ENCODE assay signal across 13 cellular contexts in genomic region chr20:3082955-3083952, GRCh38. TPM values are rescaled to one million over a fixed set of nuclear protein-coding genes. Genes with fewer than 3 reads are reported as not detected.
DNase-seq lines count a peak whose midpoint lies in the region; ATAC-seq, FAIRE-seq and TF ChIP-seq lines count a peak whose summit lies in the region.
"Had no signal": no experiment of that assay in that cellular context is flagged by ENCODE, and none has a peak within 500 bp of the region (broad histone marks: within the 10 kb centered on the region; RNA-seq: fewer than 3 reads in every experiment).

No MANE protein-coding gene starts in this region.

- H3K27me3 ChIP-seq in breast epithelium (peaks cover 3 to 18% of the 10 kb centered on the region in 2 donors), K562 (ENCODE audit: control insufficient read depth in 2 of 2, insufficient read depth in 2 of 2, low read length in 2 of 2) (no peaks in the 10 kb centered on the region), mesendoderm (ENCODE audit: insufficient read depth, low read length, poor library complexity) (peaks cover 18% of the 10 kb centered on the region), transverse colon (peaks cover 69% of the 10 kb centered on the region)

- no peak overlapping the region for H3K4me2 ChIP-seq in K562 (ENCODE audit: insufficient read depth, low read length)
- H3K4me2 ChIP-seq in mesendoderm (ENCODE audit: low read length), result peak overlapping the region; percentile 40

- H3K4me3 Mint-ChIP-seq in MCF 10A (ENCODE audit: unreplicated experiment), result no peak overlapping the region

- TF ChIP-seq CTCF in breast epithelium (IDR thresholded peaks at IDR 0.05), result no peak
- TF ChIP-seq CTCF in MCF 10A (IDR thresholded peaks at IDR 0.05; ENCODE audit: unreplicated experiment), result no peak
- TF ChIP-seq CTCF in K562 (IDR thresholded peaks at IDR 0.05 in 2 of 3, conservative IDR thresholded peaks at IDR 0.05 in 1 of 3; ENCODE audit: insufficient read depth in 2 of 3, low read depth in 1 of 3, low read length in 3 of 3), result no peak
- no peak for TF ChIP-seq CTCF in transverse colon (IDR thresholded peaks at IDR 0.05)

- no peaks in the 10 kb centered on the region for H4K20me1 ChIP-seq in K562 (replicated peaks; ENCODE audit: control insufficient read depth, insufficient read depth, low read length)

- 59% methylated on average over 4 of the region's 76 CpGs for WGBS in K562 (ENCODE audit: insufficient coverage, low coverage, missing lambda C conversion rate)
- WGBS in mesendoderm (ENCODE audit: extremely low coverage, insufficient coverage, low lambda C conversion rate), result no CpG with 5 or more reads among the region's 76 CpGs
- 19% methylated on average over 51 of the region's 76 CpGs; no CpG with 5 or more reads in 1 of the 2 donors for WGBS in transverse colon (ENCODE audit: low coverage in 1 of 2), 2 donors

- CTCF ChIA-PET in MCF 10A (lab: Yijun Ruan, JAX) (interaction anchor here (0.6 to 0.8 kb wide), 2 partner anchors 11 to 30 kb away, joined by 3 to 5 read pairs; no protein-coding TSS in a partner anchor), K562 (lab: Yijun Ruan, JAX; ENCODE audit: low intra/inter-chr PET ratio) (no interaction called here)

- intact Hi-C loops in breast epithelium (cut with DNase I; ENCODE audit: low total_unique reads), result no loop called here
- intact Hi-C loops in MCF 10A (cut with micrococcal nuclease), result no loop called here
- intact Hi-C loops in K562 (cut with micrococcal nuclease), result no loop called here
- intact Hi-C loops in transverse colon (cut with DNase I; ENCODE audit: low total_unique reads), result no loop called here

- TF ChIP-seq RAD21 in K562 (CRISPR knock-in tag; conservative IDR thresholded peaks at IDR 0.05 in 1 of 2, IDR thresholded peaks at IDR 0.05 in 1 of 2), result no peak

- no peak overlapping the region for H2BK15ac ChIP-seq in mesendoderm (replicated peaks; ENCODE audit: low read depth)

- H3K9ac ChIP-seq in K562 (ENCODE audit: insufficient read depth in 1 of 2, low read depth in 2 of 2, low read length in 2 of 2), result no peak overlapping the region
- H3K9ac ChIP-seq in mesendoderm (ENCODE audit: low read length), result no peak overlapping the region

- peak overlapping the region; percentile 34 for H3K56ac ChIP-seq in mesendoderm (ENCODE audit: low read length)

- no peak for DNase-seq in breast epithelium (ENCODE audit: low spot score in 2 of 2)
- DNase-seq in MCF 10A (ENCODE audit: unreplicated experiment), result no peak
- DNase-seq in K562 (ENCODE audit: extremely low read depth in 1 of 4, low spot score in 3 of 4), result no peak
- DNase-seq in mesendoderm, result no peak
- DNase-seq in transverse colon, result no peak
- DNase-seq in NCI-H1694 treated with DMSO at 0.1 percent for 48 hours (lab: John Stamatoyannopoulos, UW), result no peak
- DNase-seq in effector CD8-positive, alpha-beta T cell (lab: John Stamatoyannopoulos, UW), result no peak
- DNase-seq: Calu3, NCI-H524, T1000 had no signal

- POLR2A ChIA-PET in MCF 10A (lab: Yijun Ruan, JAX) (interaction anchor here (0.6 to 0.7 kb wide), 2 partner anchors 273 to 325 kb away, joined by 3 read pairs; no protein-coding TSS in a partner anchor), K562 (lab: Yijun Ruan, JAX) (no interaction called here)

- no peaks in the 10 kb centered on the region for H3K9me3 Mint-ChIP-seq in MCF 10A (ENCODE audit: unreplicated experiment)

- no peak overlapping the region for H4K8ac ChIP-seq in mesendoderm (ENCODE audit: low read depth, low read length)

- peak overlapping the region in 2 of 3 donors; percentile 46 to 71 for H3K4me3 ChIP-seq in breast epithelium
- no peak overlapping the region for H3K4me3 ChIP-seq in K562
- H3K4me3 ChIP-seq in mesendoderm (ENCODE audit: low read length), result no peak overlapping the region
- peak overlapping the region in 3 of 4 donors; percentile 17 to 45 (median 31) for H3K4me3 ChIP-seq in transverse colon

- no TSS peak for BruUV-seq in MCF 10A (replicated peaks; lab: Mats Ljungman, UMichigan)
- no TSS peak for BruUV-seq in K562 (replicated peaks; lab: Mats Ljungman, UMichigan)

- no peaks in the 10 kb centered on the region for H3K9me3 ChIP-seq in breast epithelium
- H3K9me3 ChIP-seq in K562 (replicated peaks; ENCODE audit: control insufficient read depth, insufficient read depth, low read depth, low read length), result no peaks in the 10 kb centered on the region
- no peaks in the 10 kb centered on the region for H3K9me3 ChIP-seq in transverse colon

- H3K79me1 ChIP-seq in mesendoderm (ENCODE audit: low read length), result no peaks in the 10 kb centered on the region

- H2BK5ac ChIP-seq in mesendoderm (ENCODE audit: low read length), result no peak overlapping the region

- no peak overlapping the region for H2AFZ ChIP-seq in K562 (ENCODE audit: low read depth, low read length)

- TF ChIP-seq EP300 in K562 (IDR thresholded peaks at IDR 0.05; ENCODE audit: low read length), result no peak
- no peak for TF ChIP-seq EP300 in transverse colon (IDR thresholded peaks at IDR 0.05; ENCODE audit: low read depth)

- H3K4me1 ChIP-seq in breast epithelium (no peaks in the 10 kb centered on the region), K562 (replicated peaks in 1 of 2; ENCODE audit: control insufficient read depth in 2 of 2, insufficient read depth in 2 of 2, low read length in 2 of 2) (peaks cover 3 to 28% of the 10 kb centered on the region in 2 experiments; a peak in 4 of 5 replicates), mesendoderm (ENCODE audit: control insufficient read depth, low read depth, low read length) (no peaks in the 10 kb centered on the region), transverse colon (peaks cover 0 to 12% (median 10%) of the 10 kb centered on the region in 4 donors)

- H3K9me1 ChIP-seq in K562 (ENCODE audit: control insufficient read depth, insufficient read depth, low read length), result peaks cover 3% of the 10 kb centered on the region

- H4K5ac ChIP-seq in mesendoderm (ENCODE audit: low read length), result no peak overlapping the region

- peaks cover 37% of the 10 kb centered on the region for H3K27me3 Mint-ChIP-seq in MCF 10A (ENCODE audit: insufficient read depth, unreplicated experiment)

- no peaks in the 10 kb centered on the region for H3K36me3 Mint-ChIP-seq in MCF 10A (ENCODE audit: insufficient read depth, unreplicated experiment)

- H3K27ac Mint-ChIP-seq in MCF 10A (ENCODE audit: low read depth, unreplicated experiment), result no peak overlapping the region

- H3K18ac ChIP-seq in mesendoderm (ENCODE audit: low read length), result no peak overlapping the region

- TF ChIP-seq POLR2A in breast epithelium (IDR thresholded peaks at IDR 0.05), result no peak
- no peak for TF ChIP-seq POLR2A in K562 (conservative IDR thresholded peaks at IDR 0.05)
- TF ChIP-seq POLR2A in transverse colon (IDR thresholded peaks at IDR 0.05), result no peak

- FAIRE-seq in K562 (lab: Jason Lieb, UNC), result no peak

- H3K79me2 ChIP-seq in K562 (ENCODE audit: control insufficient read depth, insufficient read depth, low read length) (no peaks in the 10 kb centered on the region), mesendoderm (ENCODE audit: control insufficient read depth, insufficient read depth, low read length) (no peaks in the 10 kb centered on the region)

- H3K27ac ChIP-seq in breast epithelium (no peak overlapping the region), K562 (ENCODE audit: extremely low read depth, low read depth, low read length) (no peak overlapping the region), mesendoderm (ENCODE audit: low read depth, low read length) (no peak overlapping the region), transverse colon (no peak overlapping the region)

- peaks cover 9% of the 10 kb centered on the region for H3K4me1 Mint-ChIP-seq in MCF 10A (ENCODE audit: insufficient read depth, unreplicated experiment)

- H3K36me3 ChIP-seq in breast epithelium, result no peaks in the 10 kb centered on the region
- no peaks in the 10 kb centered on the region for H3K36me3 ChIP-seq in K562 (ENCODE audit: control insufficient read depth, insufficient read depth, low read length)
- no peaks in the 10 kb centered on the region for H3K36me3 ChIP-seq in mesendoderm (ENCODE audit: control insufficient read depth, insufficient read depth, low read length)
- no peaks in the 10 kb centered on the region for H3K36me3 ChIP-seq in transverse colon

- H3K4ac ChIP-seq in mesendoderm (ENCODE audit: low read depth, low read length), result no peak overlapping the region

- no peak overlapping the region for H2BK120ac ChIP-seq in mesendoderm (ENCODE audit: low read depth, low read length)

- in situ Hi-C loops in K562 (cut with MboI), result no loop called here
- in situ Hi-C loops in transverse colon (cut with MboI; ENCODE audit: low pct_ligation_motif_present in 1 of 4, low pct_unique_long_range_greater_than_20kb in 1 of 4, low sequenced_read_pairs in 3 of 4), result no loop called here

- ATAC-seq in K562 (no peak), HG02759 (IDR thresholded peaks at IDR 0.05; ENCODE audit: unreplicated experiment) (no peak)

- H3K23ac ChIP-seq in mesendoderm (ENCODE audit: low read length), result no peak overlapping the region

- H2AK5ac ChIP-seq in mesendoderm (ENCODE audit: low read length), result no peak overlapping the region

RNA-seq across cellular contexts. Expression of gene AVP, which starts 1.3 kb away (rescaled TPM):
- total RNA-seq in breast epithelium, result not detected
- total RNA-seq in MCF 10A (2022), result not detected in 2 replicates
- total RNA-seq in K562 (2011; cell fraction: chromatin; rRNA removed; ENCODE audit: low replicate concordance), result not detected in 2 replicates
- total RNA-seq in K562 (2011; cell fraction: nucleolus; rRNA removed), result not detected in 2 replicates
- total RNA-seq in K562 (2011; cell fraction: nucleoplasm; rRNA removed), result not detected in 2 replicates
- total RNA-seq in K562 (2014; rRNA removed), result not detected in 2 replicates
- total RNA-seq in K562 (2014; rRNA removed; fragmentation: Illumina TruSeq; extraction: Trizol), result not detected in 2 replicates
- total RNA-seq in K562 (2015; rRNA removed; fragmentation: Illumina TruSeq; extraction: Trizol), result not detected in 2 replicates
- not detected in 2 replicates for total RNA-seq in K562 (2021)
- not detected in 2 replicates for polyA plus RNA-seq in K562 (2011; rRNA removed)
- 0.49 TPM in 1 of 2 replicates, not detected in the other for polyA plus RNA-seq in K562 (2011; cell fraction: cytosol; rRNA removed)
- 0.22 TPM in 1 of 2 replicates, not detected in the other for polyA plus RNA-seq in K562 (2011; cell fraction: nucleus; rRNA removed)
- not detected in 2 replicates for polyA plus RNA-seq in K562 (2012)
- polyA plus RNA-seq in K562 (2014; fragmentation: Illumina TruSeq; extraction: Trizol), result not detected in 2 replicates
- polyA plus RNA-seq in K562 (2014; fragmentation: Nextera tagmentation; extraction: Ambion mirVana), result not detected
- polyA plus RNA-seq in K562 (2014; rRNA removed), result not detected in 2 replicates
- polyA minus RNA-seq in K562 (2011; rRNA and poly(A)+ RNA removed), result not detected in 2 replicates
- not detected in 2 replicates for polyA minus RNA-seq in K562 (2011; cell fraction: cytosol; rRNA and poly(A)+ RNA removed)
- polyA minus RNA-seq in K562 (2011; cell fraction: nucleus; rRNA and poly(A)+ RNA removed), result not detected in 2 replicates
- polyA plus RNA-seq in mesendoderm (2013, experiment 1 of 2), result 0.07 TPM
- polyA plus RNA-seq in mesendoderm (2013, experiment 2 of 2), result 0.13 TPM
- not detected for total RNA-seq in transverse colon
- total RNA-seq: Calu3, fibroblast of villous mesenchyme had no signal

RNA-seq across cellular contexts. Expression of gene OXT, which starts 11.8 kb away (rescaled TPM):
- total RNA-seq in breast epithelium, result 1 to 10 TPM in 1 of 3 donors, not detected in 2; 4.5 TPM
- not detected in 2 replicates for total RNA-seq in MCF 10A (2022)
- not detected in 2 replicates for total RNA-seq in K562 (2011; cell fraction: chromatin; rRNA removed; ENCODE audit: low replicate concordance)
- not detected in 2 replicates for total RNA-seq in K562 (2011; cell fraction: nucleolus; rRNA removed)
- not detected in 2 replicates for total RNA-seq in K562 (2011; cell fraction: nucleoplasm; rRNA removed)
- total RNA-seq in K562 (2014; rRNA removed), result not detected in 2 replicates
- not detected in 2 replicates for total RNA-seq in K562 (2014; rRNA removed; fragmentation: Illumina TruSeq; extraction: Trizol)
- total RNA-seq in K562 (2015; rRNA removed; fragmentation: Illumina TruSeq; extraction: Trizol), result not detected in 2 replicates
- total RNA-seq in K562 (2021), result not detected in 2 replicates
- not detected in 2 replicates for polyA plus RNA-seq in K562 (2011; rRNA removed)
- not detected in 2 replicates for polyA plus RNA-seq in K562 (2011; cell fraction: cytosol; rRNA removed)
- not detected in 2 replicates for polyA plus RNA-seq in K562 (2011; cell fraction: nucleus; rRNA removed)
- not detected in 2 replicates for polyA plus RNA-seq in K562 (2012)
- polyA plus RNA-seq in K562 (2014; fragmentation: Illumina TruSeq; extraction: Trizol), result not detected in 2 replicates
- polyA plus RNA-seq in K562 (2014; fragmentation: Nextera tagmentation; extraction: Ambion mirVana), result not detected
- polyA plus RNA-seq in K562 (2014; rRNA removed), result not detected in 2 replicates
- not detected in 2 replicates for polyA minus RNA-seq in K562 (2011; rRNA and poly(A)+ RNA removed)
- polyA minus RNA-seq in K562 (2011; cell fraction: cytosol; rRNA and poly(A)+ RNA removed), result not detected in 2 replicates
- not detected in 2 replicates for polyA minus RNA-seq in K562 (2011; cell fraction: nucleus; rRNA and poly(A)+ RNA removed)
- polyA plus RNA-seq in mesendoderm (2013, experiment 1 of 2), result 0.14 TPM
- 0.25 TPM for polyA plus RNA-seq in mesendoderm (2013, experiment 2 of 2)
- not detected for total RNA-seq in transverse colon
- total RNA-seq: Calu3, fibroblast of villous mesenchyme had no signal

RNA-seq across cellular contexts. Expression of gene MRPS26, which starts 37.4 kb away (rescaled TPM):
- 10 to 100 TPM; 34.4 to 50.8 (median 44.9) TPM for total RNA-seq in breast epithelium
- total RNA-seq in MCF 10A (2022), result 62.6 and 68.4 TPM in 2 replicates
- 3.4 and 9.9 TPM in 2 replicates for total RNA-seq in K562 (2011; cell fraction: chromatin; rRNA removed; ENCODE audit: low replicate concordance)
- total RNA-seq in K562 (2011; cell fraction: nucleolus; rRNA removed), result 11.7 and 12.8 TPM in 2 replicates
- 7.6 and 10.5 TPM in 2 replicates for total RNA-seq in K562 (2011; cell fraction: nucleoplasm; rRNA removed)
- 70.5 and 78.4 TPM in 2 replicates for total RNA-seq in K562 (2014; rRNA removed)
- total RNA-seq in K562 (2014; rRNA removed; fragmentation: Illumina TruSeq; extraction: Trizol), result 19.9 and 24.6 TPM in 2 replicates
- 29.3 and 34.9 TPM in 2 replicates for total RNA-seq in K562 (2015; rRNA removed; fragmentation: Illumina TruSeq; extraction: Trizol)
- 48.8 and 49.5 TPM in 2 replicates for total RNA-seq in K562 (2021)
- polyA plus RNA-seq in K562 (2011; rRNA removed), result 28.8 and 48.8 TPM in 2 replicates
- polyA plus RNA-seq in K562 (2011; cell fraction: cytosol; rRNA removed), result 49.4 and 65.2 TPM in 2 replicates
- polyA plus RNA-seq in K562 (2011; cell fraction: nucleus; rRNA removed), result 23.8 and 30.7 TPM in 2 replicates
- polyA plus RNA-seq in K562 (2012), result 35.2 and 38.8 TPM in 2 replicates
- polyA plus RNA-seq in K562 (2014; fragmentation: Illumina TruSeq; extraction: Trizol), result 16.7 and 23.7 TPM in 2 replicates
- 1 to 10 TPM; 2.7 to 3.7 TPM for polyA plus RNA-seq in K562 (2014; fragmentation: Nextera tagmentation; extraction: Ambion mirVana)
- polyA plus RNA-seq in K562 (2014; rRNA removed), result 68.1 and 74.1 TPM in 2 replicates
- polyA minus RNA-seq in K562 (2011; rRNA and poly(A)+ RNA removed), result 8.1 and 11.2 TPM in 2 replicates
- 9.4 and 19.7 TPM in 2 replicates for polyA minus RNA-seq in K562 (2011; cell fraction: cytosol; rRNA and poly(A)+ RNA removed)
- polyA minus RNA-seq in K562 (2011; cell fraction: nucleus; rRNA and poly(A)+ RNA removed), result 7.1 and 9.4 TPM in 2 replicates
- polyA plus RNA-seq in mesendoderm (2013, experiment 1 of 2), result 66.1 TPM
- polyA plus RNA-seq in mesendoderm (2013, experiment 2 of 2), result 66.6 TPM
- total RNA-seq in transverse colon, result 10 to 100 TPM; 42.7 to 88.3 (median 54.3) TPM

RNA-seq across cellular contexts. Expression of gene GNRH2, which starts 39.8 kb away (rescaled TPM):
- total RNA-seq in breast epithelium (not detected), MCF 10A (2022) (0.88 and 1.0 TPM in 2 replicates), K562 (2014; rRNA removed) (0.50 TPM in 1 of 2 replicates, not detected in the other), K562 (2014; rRNA removed; fragmentation: Illumina TruSeq; extraction: Trizol) (not detected in 2 replicates), K562 (2015; rRNA removed; fragmentation: Illumina TruSeq; extraction: Trizol) (0.29 TPM in 1 of 2 replicates, not detected in the other), K562 (2021) (not detected in 2 replicates), transverse colon (not detected)
- 4.5 and 11.4 TPM in 2 replicates for total RNA-seq in K562 (2011; cell fraction: chromatin; rRNA removed; ENCODE audit: low replicate concordance)
- 4.3 and 7.2 TPM in 2 replicates for total RNA-seq in K562 (2011; cell fraction: nucleolus; rRNA removed)
- total RNA-seq in K562 (2011; cell fraction: nucleoplasm; rRNA removed), result 4.7 and 4.8 TPM in 2 replicates
- polyA plus RNA-seq in K562 (2011; rRNA removed) (0.18 TPM in 1 of 2 replicates, not detected in the other), K562 (2014; fragmentation: Illumina TruSeq; extraction: Trizol) (0.19 and 0.25 TPM in 2 replicates), K562 (2014; fragmentation: Nextera tagmentation; extraction: Ambion mirVana) (not detected), K562 (2014; rRNA removed) (0.11 and 0.18 TPM in 2 replicates)
- polyA plus RNA-seq in K562 (2011; cell fraction: cytosol; rRNA removed), result 0.97 TPM in 1 of 2 replicates, not detected in the other
- polyA plus RNA-seq in K562 (2011; cell fraction: nucleus; rRNA removed), result 0.34 and 2.2 TPM in 2 replicates
- polyA plus RNA-seq in K562 (2012), result 0.18 TPM in 2 replicates
- 0.75 and 0.81 TPM in 2 replicates for polyA minus RNA-seq in K562 (2011; rRNA and poly(A)+ RNA removed)
- polyA minus RNA-seq in K562 (2011; cell fraction: cytosol; rRNA and poly(A)+ RNA removed), result not detected in 2 replicates
- polyA minus RNA-seq in K562 (2011; cell fraction: nucleus; rRNA and poly(A)+ RNA removed), result 1.5 and 1.9 TPM in 2 replicates
- polyA plus RNA-seq in mesendoderm (2013, experiment 1 of 2), result 0.20 TPM
- polyA plus RNA-seq in mesendoderm (2013, experiment 2 of 2), result not detected
- total RNA-seq: fibroblast of villous mesenchyme had no signal
- polyA plus RNA-seq: adipose tissue had no signal

Comparison
In these comparisons a context has a peak if more than half of its experiments do, and no peak if none do; other contexts are left out.
1. H3K4me3 ChIP-seq: peak in breast epithelium (2 of 3) and transverse colon (3 of 4); none in K562 (single experiment) and mesendoderm (single experiment).